Comparison of ENCODE assay signal across 1 cellular context in the genomic region with DNA sequence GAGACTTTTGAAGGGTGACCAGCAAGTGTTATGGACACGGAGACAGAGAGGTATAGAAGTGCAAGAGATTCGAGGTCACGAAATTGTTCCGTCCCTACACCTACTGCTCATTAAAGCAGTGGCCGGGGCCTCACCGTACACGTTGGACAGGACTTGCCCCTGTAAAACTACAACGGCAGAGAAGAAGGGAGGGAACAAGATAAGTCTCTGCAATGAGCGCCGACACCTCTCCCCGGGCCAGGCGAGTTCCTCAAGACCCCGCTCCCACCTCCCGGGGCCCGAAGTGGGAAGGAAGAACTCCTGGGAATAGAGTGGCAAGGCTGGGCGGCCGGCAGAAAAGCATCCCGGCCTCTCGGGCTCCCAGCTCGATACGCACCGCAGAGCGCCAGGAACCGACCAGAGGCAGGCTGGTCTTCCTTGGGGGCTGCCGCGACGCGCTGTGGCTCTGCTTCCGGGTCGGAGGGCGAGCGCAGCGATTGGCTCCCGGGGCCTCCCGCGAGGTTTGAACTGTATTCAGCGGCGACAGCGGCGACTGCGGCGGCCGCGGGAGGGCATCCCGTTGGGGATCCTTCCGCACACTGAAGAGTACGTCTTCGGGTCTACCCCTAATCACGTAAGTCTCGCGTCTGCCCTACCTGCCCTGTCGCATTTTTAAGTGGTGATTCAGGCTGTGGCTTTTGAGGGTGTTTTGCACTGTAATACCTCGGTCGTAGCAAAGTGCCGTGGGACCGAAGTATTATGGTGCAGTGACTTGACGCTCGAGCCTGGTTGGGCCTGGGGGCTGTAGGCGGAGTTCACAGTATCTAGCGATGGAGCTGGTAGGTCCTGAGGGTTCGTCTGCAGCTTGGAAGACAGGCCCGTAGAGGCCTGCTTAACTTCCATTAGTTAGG.
TF ChIP-seq lines count a peak whose summit lies in the region.

TSS of gene NUP37 (minus strand) at position 441 of the 890 bp plus-strand sequence. CDS start 1,596 bp downstream, outside the sequence.
TSS of gene PARPBP (plus strand) at position 510 of the 890 bp plus-strand sequence. CDS start 3,706 bp downstream, outside the sequence.

TF ChIP-seq in HepG2, 621 proteins besides CTCF, POLR2A, EP300 and RAD21 (continued from another document):
- TF ChIP-seq, protein P1, sequence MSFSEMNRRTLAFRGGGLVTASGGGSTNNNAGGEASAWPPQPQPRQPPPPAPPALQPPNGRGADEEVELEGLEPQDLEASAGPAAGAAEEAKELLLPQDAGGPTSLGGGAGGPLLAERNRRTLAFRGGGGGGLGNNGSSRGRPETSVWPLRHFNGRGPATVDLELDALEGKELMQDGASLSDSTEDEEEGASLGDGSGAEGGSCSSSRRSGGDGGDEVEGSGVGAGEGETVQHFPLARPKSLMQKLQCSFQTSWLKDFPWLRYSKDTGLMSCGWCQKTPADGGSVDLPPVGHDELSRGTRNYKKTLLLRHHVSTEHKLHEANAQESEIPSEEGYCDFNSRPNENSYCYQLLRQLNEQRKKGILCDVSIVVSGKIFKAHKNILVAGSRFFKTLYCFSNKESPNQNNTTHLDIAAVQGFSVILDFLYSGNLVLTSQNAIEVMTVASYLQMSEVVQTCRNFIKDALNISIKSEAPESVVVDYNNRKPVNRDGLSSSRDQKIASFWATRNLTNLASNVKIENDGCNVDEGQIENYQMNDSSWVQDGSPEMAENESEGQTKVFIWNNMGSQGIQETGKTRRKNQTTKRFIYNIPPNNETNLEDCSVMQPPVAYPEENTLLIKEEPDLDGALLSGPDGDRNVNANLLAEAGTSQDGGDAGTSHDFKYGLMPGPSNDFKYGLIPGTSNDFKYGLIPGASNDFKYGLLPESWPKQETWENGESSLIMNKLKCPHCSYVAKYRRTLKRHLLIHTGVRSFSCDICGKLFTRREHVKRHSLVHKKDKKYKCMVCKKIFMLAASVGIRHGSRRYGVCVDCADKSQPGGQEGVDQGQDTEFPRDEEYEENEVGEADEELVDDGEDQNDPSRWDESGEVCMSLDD (CRISPR knock-in tag; IDR thresholded peaks at IDR 0.05; ENCODE audit: borderline replicate concordance) = peak; percentile 70
- TF ChIP-seq MED13 (CRISPR knock-in tag; IDR thresholded peaks at IDR 0.05) = no peak
- TF ChIP-seq TEAD2 (CRISPR knock-in tag; IDR thresholded peaks at IDR 0.05) = no peak
- TF ChIP-seq ZNF709 (CRISPR knock-in tag; IDR thresholded peaks at IDR 0.05) = peak; percentile 18; the same call in 1 of the 2 replicates
- TF ChIP-seq SNAI1 (CRISPR knock-in tag; IDR thresholded peaks at IDR 0.05; ENCODE audit: borderline replicate concordance) = no peak; the same call in 1 of the 2 replicates
- TF ChIP-seq HOXD1 (CRISPR knock-in tag; IDR thresholded peaks at IDR 0.05) = 0 out of 2 replicates have a peak, but pooled peaks have one; percentile 89
- TF ChIP-seq MBNL3 (CRISPR knock-in tag; conservative IDR thresholded peaks at IDR 0.05) = no peak
- TF ChIP-seq CBX2 (IDR thresholded peaks at IDR 0.05; ENCODE audit: low read depth, low read length) = no peak
- no peak for TF ChIP-seq CBX2 (CRISPR knock-in tag; IDR thresholded peaks at IDR 0.05; ENCODE audit: low read depth)
- peak; percentile 93; the same call in 1 of the 2 replicates for TF ChIP-seq PCBP1 (IDR thresholded peaks at IDR 0.05; ENCODE audit: borderline replicate concordance, low read depth, low read length)
- TF ChIP-seq, protein P2, sequence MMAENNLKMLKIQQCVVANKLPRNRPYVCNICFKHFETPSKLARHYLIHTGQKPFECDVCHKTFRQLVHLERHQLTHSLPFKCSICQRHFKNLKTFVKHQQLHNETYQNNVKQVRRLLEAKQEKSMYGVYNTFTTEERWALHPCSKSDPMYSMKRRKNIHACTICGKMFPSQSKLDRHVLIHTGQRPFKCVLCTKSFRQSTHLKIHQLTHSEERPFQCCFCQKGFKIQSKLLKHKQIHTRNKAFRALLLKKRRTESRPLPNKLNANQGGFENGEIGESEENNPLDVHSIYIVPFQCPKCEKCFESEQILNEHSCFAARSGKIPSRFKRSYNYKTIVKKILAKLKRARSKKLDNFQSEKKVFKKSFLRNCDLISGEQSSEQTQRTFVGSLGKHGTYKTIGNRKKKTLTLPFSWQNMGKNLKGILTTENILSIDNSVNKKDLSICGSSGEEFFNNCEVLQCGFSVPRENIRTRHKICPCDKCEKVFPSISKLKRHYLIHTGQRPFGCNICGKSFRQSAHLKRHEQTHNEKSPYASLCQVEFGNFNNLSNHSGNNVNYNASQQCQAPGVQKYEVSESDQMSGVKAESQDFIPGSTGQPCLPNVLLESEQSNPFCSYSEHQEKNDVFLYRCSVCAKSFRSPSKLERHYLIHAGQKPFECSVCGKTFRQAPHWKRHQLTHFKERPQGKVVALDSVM (CRISPR knock-in tag; IDR thresholded peaks at IDR 0.05) = no peak
- peak; percentile 77; the same call in 1 of the 2 replicates for TF ChIP-seq ZNF607 (CRISPR knock-in tag; IDR thresholded peaks at IDR 0.05; ENCODE audit: borderline replicate concordance)
- TF ChIP-seq MAF1 (CRISPR knock-in tag; IDR thresholded peaks at IDR 0.05; ENCODE audit: borderline replicate concordance) = 0 out of 2 replicates have a peak, but pooled peaks have one; percentile 43
- TF ChIP-seq, protein P3, sequence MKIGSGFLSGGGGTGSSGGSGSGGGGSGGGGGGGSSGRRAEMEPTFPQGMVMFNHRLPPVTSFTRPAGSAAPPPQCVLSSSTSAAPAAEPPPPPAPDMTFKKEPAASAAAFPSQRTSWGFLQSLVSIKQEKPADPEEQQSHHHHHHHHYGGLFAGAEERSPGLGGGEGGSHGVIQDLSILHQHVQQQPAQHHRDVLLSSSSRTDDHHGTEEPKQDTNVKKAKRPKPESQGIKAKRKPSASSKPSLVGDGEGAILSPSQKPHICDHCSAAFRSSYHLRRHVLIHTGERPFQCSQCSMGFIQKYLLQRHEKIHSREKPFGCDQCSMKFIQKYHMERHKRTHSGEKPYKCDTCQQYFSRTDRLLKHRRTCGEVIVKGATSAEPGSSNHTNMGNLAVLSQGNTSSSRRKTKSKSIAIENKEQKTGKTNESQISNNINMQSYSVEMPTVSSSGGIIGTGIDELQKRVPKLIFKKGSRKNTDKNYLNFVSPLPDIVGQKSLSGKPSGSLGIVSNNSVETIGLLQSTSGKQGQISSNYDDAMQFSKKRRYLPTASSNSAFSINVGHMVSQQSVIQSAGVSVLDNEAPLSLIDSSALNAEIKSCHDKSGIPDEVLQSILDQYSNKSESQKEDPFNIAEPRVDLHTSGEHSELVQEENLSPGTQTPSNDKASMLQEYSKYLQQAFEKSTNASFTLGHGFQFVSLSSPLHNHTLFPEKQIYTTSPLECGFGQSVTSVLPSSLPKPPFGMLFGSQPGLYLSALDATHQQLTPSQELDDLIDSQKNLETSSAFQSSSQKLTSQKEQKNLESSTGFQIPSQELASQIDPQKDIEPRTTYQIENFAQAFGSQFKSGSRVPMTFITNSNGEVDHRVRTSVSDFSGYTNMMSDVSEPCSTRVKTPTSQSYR (CRISPR knock-in tag; IDR thresholded peaks at IDR 0.05; ENCODE audit: borderline replicate concordance) = no peak
- TF ChIP-seq JARID2 (CRISPR knock-in tag; IDR thresholded peaks at IDR 0.05; ENCODE audit: insufficient replicate concordance) = no peak
- TF ChIP-seq ZNF292 (CRISPR knock-in tag; IDR thresholded peaks at IDR 0.05; ENCODE audit: borderline replicate concordance, low read depth) = peak; percentile 76
- TF ChIP-seq SIN3A (IDR thresholded peaks at IDR 0.05; ENCODE audit: borderline replicate concordance, low read depth, low read length) = peak; percentile 99
- TF ChIP-seq NFATC3 (CRISPR knock-in tag; IDR thresholded peaks at IDR 0.05) = no peak
- TF ChIP-seq, protein P4, sequence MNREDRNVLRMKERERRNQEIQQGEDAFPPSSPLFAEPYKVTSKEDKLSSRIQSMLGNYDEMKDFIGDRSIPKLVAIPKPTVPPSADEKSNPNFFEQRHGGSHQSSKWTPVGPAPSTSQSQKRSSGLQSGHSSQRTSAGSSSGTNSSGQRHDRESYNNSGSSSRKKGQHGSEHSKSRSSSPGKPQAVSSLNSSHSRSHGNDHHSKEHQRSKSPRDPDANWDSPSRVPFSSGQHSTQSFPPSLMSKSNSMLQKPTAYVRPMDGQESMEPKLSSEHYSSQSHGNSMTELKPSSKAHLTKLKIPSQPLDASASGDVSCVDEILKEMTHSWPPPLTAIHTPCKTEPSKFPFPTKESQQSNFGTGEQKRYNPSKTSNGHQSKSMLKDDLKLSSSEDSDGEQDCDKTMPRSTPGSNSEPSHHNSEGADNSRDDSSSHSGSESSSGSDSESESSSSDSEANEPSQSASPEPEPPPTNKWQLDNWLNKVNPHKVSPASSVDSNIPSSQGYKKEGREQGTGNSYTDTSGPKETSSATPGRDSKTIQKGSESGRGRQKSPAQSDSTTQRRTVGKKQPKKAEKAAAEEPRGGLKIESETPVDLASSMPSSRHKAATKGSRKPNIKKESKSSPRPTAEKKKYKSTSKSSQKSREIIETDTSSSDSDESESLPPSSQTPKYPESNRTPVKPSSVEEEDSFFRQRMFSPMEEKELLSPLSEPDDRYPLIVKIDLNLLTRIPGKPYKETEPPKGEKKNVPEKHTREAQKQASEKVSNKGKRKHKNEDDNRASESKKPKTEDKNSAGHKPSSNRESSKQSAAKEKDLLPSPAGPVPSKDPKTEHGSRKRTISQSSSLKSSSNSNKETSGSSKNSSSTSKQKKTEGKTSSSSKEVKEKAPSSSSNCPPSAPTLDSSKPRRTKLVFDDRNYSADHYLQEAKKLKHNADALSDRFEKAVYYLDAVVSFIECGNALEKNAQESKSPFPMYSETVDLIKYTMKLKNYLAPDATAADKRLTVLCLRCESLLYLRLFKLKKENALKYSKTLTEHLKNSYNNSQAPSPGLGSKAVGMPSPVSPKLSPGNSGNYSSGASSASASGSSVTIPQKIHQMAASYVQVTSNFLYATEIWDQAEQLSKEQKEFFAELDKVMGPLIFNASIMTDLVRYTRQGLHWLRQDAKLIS (CRISPR knock-in tag; IDR thresholded peaks at IDR 0.05) = peak; percentile 57; the same call in 1 of the 2 replicates
- peak; percentile 94 for TF ChIP-seq SNAPC2 (CRISPR knock-in tag; IDR thresholded peaks at IDR 0.05)
- TF ChIP-seq BORCS8-MEF2B (CRISPR knock-in tag; IDR thresholded peaks at IDR 0.05) = peak; percentile 97
- no peak for TF ChIP-seq USF2 (IDR thresholded peaks at IDR 0.05; ENCODE audit: low read depth, low read length)
- no peak for TF ChIP-seq USF2 (CRISPR knock-in tag; IDR thresholded peaks at IDR 0.05; ENCODE audit: borderline replicate concordance)
- peak; percentile 98 for TF ChIP-seq ZSCAN5A (CRISPR knock-in tag; IDR thresholded peaks at IDR 0.05; ENCODE audit: borderline replicate concordance)
- no peak for TF ChIP-seq ZEB1 (IDR thresholded peaks at IDR 0.05; ENCODE audit: insufficient replicate concordance, low read depth)
- 0 out of 2 replicates have a peak, but pooled peaks have one; percentile 32 for TF ChIP-seq ZNF773 (CRISPR knock-in tag; IDR thresholded peaks at IDR 0.05; ENCODE audit: borderline replicate concordance)
- no peak for TF ChIP-seq ZNF510 (CRISPR knock-in tag; IDR thresholded peaks at IDR 0.05; ENCODE audit: low read depth)
- TF ChIP-seq ATAD3A (CRISPR knock-in tag; IDR thresholded peaks at IDR 0.05) = no peak
- peak; percentile 75 for TF ChIP-seq TOPORS (CRISPR knock-in tag; IDR thresholded peaks at IDR 0.05)
TF ChIP-seq in HepG2: peak in this region for 283.
